Comparison of ENCODE assay signal across 1 cellular context in the genomic region with DNA sequence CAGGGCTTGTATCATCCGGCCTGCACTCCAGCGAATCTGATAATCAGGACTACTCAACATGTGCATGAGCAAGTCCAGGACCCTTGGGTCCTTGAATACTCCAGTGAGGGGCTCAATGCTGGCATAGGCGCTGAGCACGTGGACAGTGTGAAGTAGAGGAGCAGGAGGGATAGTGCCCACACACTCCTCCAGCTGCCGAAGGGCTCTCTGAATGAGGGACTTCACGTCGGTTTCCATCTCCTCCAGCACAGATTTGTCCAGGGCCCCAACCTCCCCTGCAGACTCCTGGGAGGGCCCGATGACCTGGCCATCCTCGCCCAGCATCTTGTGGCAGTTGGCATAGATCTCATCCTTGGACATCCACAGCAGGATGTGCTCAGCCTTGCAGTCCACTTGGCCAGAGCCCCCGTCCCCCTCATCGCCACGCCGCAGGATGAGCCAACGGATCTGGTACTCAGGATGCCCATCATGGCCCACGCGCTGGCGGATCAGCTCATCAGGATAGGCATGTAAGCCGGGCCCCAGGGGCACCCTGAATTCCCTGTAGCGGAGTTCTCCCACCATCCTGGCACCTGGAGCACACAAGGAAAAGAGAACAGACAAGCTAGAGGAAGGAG.
TF ChIP-seq lines count a peak whose summit lies in the region.

No MANE protein-coding gene starts in this region.

TF ChIP-seq in HepG2, 621 proteins besides CTCF, POLR2A, EP300 and RAD21:
- TF ChIP-seq MXD3 (CRISPR knock-in tag; IDR thresholded peaks at IDR 0.05) = no peak
- no peak for TF ChIP-seq KMT2A (CRISPR knock-in tag; IDR thresholded peaks at IDR 0.05)
- 0 out of 2 replicates have a peak, but pooled peaks have one; percentile 1 for TF ChIP-seq ZNF850 (CRISPR knock-in tag; conservative IDR thresholded peaks at IDR 0.05)
- no peak for TF ChIP-seq HNF4G (IDR thresholded peaks at IDR 0.05; ENCODE audit: borderline replicate concordance, low read depth, low read length)
- TF ChIP-seq HNF4G (CRISPR knock-in tag; IDR thresholded peaks at IDR 0.05; ENCODE audit: borderline replicate concordance, low read depth) = no peak
- TF ChIP-seq NCOA1 (CRISPR knock-in tag; IDR thresholded peaks at IDR 0.05) = 0 out of 2 replicates have a peak, but pooled peaks have one; percentile 3
- TF ChIP-seq, protein P1, sequence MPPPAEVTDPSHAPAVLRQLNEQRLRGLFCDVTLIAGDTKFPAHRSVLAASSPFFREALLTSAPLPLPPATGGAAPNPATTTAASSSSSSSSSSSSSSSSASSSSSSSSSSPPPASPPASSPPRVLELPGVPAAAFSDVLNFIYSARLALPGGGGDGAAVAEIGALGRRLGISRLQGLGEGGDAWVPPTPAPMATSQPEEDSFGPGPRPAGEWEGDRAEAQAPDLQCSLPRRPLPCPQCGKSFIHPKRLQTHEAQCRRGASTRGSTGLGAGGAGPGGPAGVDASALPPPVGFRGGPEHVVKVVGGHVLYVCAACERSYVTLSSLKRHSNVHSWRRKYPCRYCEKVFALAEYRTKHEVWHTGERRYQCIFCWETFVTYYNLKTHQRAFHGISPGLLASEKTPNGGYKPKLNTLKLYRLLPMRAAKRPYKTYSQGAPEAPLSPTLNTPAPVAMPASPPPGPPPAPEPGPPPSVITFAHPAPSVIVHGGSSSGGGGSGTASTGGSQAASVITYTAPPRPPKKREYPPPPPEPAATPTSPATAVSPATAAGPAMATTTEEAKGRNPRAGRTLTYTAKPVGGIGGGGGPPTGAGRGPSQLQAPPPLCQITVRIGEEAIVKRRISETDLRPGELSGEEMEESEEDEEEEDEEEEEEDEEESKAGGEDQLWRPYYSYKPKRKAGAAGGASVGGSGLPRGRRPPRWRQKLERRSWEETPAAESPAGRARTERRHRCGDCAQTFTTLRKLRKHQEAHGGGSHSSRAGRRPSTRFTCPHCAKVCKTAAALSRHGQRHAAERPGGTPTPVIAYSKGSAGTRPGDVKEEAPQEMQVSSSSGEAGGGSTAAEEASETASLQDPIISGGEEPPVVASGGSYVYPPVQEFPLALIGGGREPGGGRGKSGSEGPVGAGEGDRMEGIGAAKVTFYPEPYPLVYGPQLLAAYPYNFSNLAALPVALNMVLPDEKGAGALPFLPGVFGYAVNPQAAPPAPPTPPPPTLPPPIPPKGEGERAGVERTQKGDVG (CRISPR knock-in tag; IDR thresholded peaks at IDR 0.05; ENCODE audit: borderline replicate concordance) = peak; percentile 86; the same call in 1 of the 2 replicates
- 0 out of 2 replicates have a peak, but pooled peaks have one; percentile 8 for TF ChIP-seq FOXA1 (IDR thresholded peaks at IDR 0.05)
- TF ChIP-seq FOXA1 (CRISPR knock-in tag; IDR thresholded peaks at IDR 0.05) = no peak
- TF ChIP-seq SETDB1 (CRISPR knock-in tag; IDR thresholded peaks at IDR 0.05; ENCODE audit: borderline replicate concordance) = no peak
- peak; percentile 51; the same call in 1 of the 2 replicates for TF ChIP-seq ZNF333 (CRISPR knock-in tag; IDR thresholded peaks at IDR 0.05; ENCODE audit: borderline replicate concordance)
- TF ChIP-seq, protein P2, sequence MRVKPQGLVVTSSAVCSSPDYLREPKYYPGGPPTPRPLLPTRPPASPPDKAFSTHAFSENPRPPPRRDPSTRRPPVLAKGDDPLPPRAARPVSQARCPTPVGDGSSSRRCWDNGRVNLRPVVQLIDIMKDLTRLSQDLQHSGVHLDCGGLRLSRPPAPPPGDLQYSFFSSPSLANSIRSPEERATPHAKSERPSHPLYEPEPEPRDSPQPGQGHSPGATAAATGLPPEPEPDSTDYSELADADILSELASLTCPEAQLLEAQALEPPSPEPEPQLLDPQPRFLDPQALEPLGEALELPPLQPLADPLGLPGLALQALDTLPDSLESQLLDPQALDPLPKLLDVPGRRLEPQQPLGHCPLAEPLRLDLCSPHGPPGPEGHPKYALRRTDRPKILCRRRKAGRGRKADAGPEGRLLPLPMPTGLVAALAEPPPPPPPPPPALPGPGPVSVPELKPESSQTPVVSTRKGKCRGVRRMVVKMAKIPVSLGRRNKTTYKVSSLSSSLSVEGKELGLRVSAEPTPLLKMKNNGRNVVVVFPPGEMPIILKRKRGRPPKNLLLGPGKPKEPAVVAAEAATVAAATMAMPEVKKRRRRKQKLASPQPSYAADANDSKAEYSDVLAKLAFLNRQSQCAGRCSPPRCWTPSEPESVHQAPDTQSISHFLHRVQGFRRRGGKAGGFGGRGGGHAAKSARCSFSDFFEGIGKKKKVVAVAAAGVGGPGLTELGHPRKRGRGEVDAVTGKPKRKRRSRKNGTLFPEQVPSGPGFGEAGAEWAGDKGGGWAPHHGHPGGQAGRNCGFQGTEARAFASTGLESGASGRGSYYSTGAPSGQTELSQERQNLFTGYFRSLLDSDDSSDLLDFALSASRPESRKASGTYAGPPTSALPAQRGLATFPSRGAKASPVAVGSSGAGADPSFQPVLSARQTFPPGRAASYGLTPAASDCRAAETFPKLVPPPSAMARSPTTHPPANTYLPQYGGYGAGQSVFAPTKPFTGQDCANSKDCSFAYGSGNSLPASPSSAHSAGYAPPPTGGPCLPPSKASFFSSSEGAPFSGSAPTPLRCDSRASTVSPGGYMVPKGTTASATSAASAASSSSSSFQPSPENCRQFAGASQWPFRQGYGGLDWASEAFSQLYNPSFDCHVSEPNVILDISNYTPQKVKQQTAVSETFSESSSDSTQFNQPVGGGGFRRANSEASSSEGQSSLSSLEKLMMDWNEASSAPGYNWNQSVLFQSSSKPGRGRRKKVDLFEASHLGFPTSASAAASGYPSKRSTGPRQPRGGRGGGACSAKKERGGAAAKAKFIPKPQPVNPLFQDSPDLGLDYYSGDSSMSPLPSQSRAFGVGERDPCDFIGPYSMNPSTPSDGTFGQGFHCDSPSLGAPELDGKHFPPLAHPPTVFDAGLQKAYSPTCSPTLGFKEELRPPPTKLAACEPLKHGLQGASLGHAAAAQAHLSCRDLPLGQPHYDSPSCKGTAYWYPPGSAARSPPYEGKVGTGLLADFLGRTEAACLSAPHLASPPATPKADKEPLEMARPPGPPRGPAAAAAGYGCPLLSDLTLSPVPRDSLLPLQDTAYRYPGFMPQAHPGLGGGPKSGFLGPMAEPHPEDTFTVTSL (CRISPR knock-in tag; IDR thresholded peaks at IDR 0.05; ENCODE audit: borderline replicate concordance) = 0 out of 2 replicates have a peak, but pooled peaks have one; percentile 9
- 0 out of 2 replicates have a peak, but pooled peaks have one; percentile 4 for TF ChIP-seq ZNF235 (CRISPR knock-in tag; IDR thresholded peaks at IDR 0.05; ENCODE audit: borderline replicate concordance)
- 0 out of 2 replicates have a peak, but pooled peaks have one; percentile 13 for TF ChIP-seq ZNF614 (CRISPR knock-in tag; IDR thresholded peaks at IDR 0.05; ENCODE audit: borderline replicate concordance)
- no peak for TF ChIP-seq CENPX (CRISPR knock-in tag; IDR thresholded peaks at IDR 0.05)
- no peak for TF ChIP-seq BHLHE40 (IDR thresholded peaks at IDR 0.05; ENCODE audit: low read length)
- no peak for TF ChIP-seq ZFP62 (CRISPR knock-in tag; IDR thresholded peaks at IDR 0.05)
- 0 out of 2 replicates have a peak, but pooled peaks have one; percentile 22 for TF ChIP-seq HNF1B (CRISPR knock-in tag; IDR thresholded peaks at IDR 0.05)
- 0 out of 2 replicates have a peak, but pooled peaks have one; percentile 36 for TF ChIP-seq ZNF572 (CRISPR knock-in tag; IDR thresholded peaks at IDR 0.05)
- TF ChIP-seq TOPORS (CRISPR knock-in tag; IDR thresholded peaks at IDR 0.05) = 0 out of 2 replicates have a peak, but pooled peaks have one; percentile 40
